ENCODE assay signal across 17 cellular contexts in the genomic region with DNA sequence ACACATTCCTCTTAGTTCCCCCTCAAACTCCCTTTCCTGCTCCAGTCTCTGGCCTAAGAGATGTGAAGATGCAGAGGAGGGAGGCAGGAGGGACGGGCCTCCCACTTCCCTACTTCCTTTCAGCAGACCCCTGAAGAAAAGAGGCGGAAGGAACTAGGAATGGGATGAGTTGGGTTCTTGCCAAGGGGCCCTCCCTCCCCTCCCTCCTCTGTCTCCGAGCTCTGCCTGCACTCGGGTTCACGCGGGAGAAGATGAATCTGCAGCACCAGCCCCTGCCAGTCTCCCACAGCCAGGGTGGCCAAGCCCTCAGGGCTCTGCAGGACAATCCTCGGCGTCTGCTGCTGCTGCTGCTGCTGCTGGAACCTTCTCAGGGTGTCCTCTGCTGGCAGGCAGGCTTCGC. TPM values are rescaled to one million over a fixed set of nuclear protein-coding genes. Genes with fewer than 3 reads are reported as not detected.
DNase-seq lines count a peak whose midpoint lies in the region; ATAC-seq, FAIRE-seq and TF ChIP-seq lines count a peak whose summit lies in the region.
"Had no signal": no experiment of that assay in that cellular context is flagged by ENCODE, and none has a peak within 500 bp of the region (broad histone marks: within the 10 kb centered on the region; RNA-seq: fewer than 3 reads in every experiment).

No MANE protein-coding gene starts in this region.

- no peaks in the 10 kb centered on the region for H3K9me3 ChIP-seq in HepG2 (ENCODE audit: low read length)
- no peaks in the 10 kb centered on the region for H3K9me3 ChIP-seq in right lobe of liver
- no peaks in the 10 kb centered on the region for H3K9me3 ChIP-seq in ectodermal cell (ENCODE audit: control insufficient read depth, low read length)
- H3K9me3 ChIP-seq: Caco-2 had no signal

- intact Hi-C loops in HepG2 (cut with micrococcal nuclease; ENCODE audit: unreplicated experiment) (loop anchor here (2.0 kb wide), 2 partner anchors 169 to 177 kb away; no protein-coding TSS in a partner anchor), right lobe of liver (cut with DNase I) (loop anchor here in 1 of 2 donors (5.0 to 10.0 kb wide), 2 partner anchors 55 to 178 kb away; no protein-coding TSS in a partner anchor)

- no peak overlapping the region for H3K9ac ChIP-seq in HepG2 (ENCODE audit: insufficient read depth, low read depth, low read length)

- H3K27ac ChIP-seq in HepG2 (ENCODE audit: extremely low read length, insufficient read depth, low read length) (no peak overlapping the region), right lobe of liver (no peak overlapping the region), ectodermal cell (ENCODE audit: insufficient read depth, low read depth, low read length, poor library complexity, severe bottlenecking) (peak overlapping the region; percentile 80)

- H3K27me3 ChIP-seq in HepG2 (ENCODE audit: control insufficient read depth in 1 of 2, insufficient read depth in 2 of 2, low read length in 2 of 2) (peaks cover 4 to 56% of the 10 kb centered on the region in 2 experiments), right lobe of liver (no peaks in the 10 kb centered on the region), ectodermal cell (ENCODE audit: control insufficient read depth, insufficient read depth, low read length, poor library complexity, severe bottlenecking) (no peaks in the 10 kb centered on the region)

- H3K4me2 ChIP-seq in HepG2 (ENCODE audit: low read depth, low read length): no peak overlapping the region

- BruUV-seq in HepG2 (replicated peaks; lab: Mats Ljungman, UMichigan): no TSS peak

- peaks cover 5% of the 10 kb centered on the region for H3K27me3 Mint-ChIP-seq in mesothelial cell of epicardium (ENCODE audit: low read depth)

- no peak overlapping the region for H2AFZ ChIP-seq in HepG2 (ENCODE audit: low read length)

- peaks cover 52% of the 10 kb centered on the region for H3K4me1 Mint-ChIP-seq in mesothelial cell of epicardium

- H3K27ac Mint-ChIP-seq in mesothelial cell of epicardium: peak overlapping the region; percentile 91

- no peak overlapping the region for H3K4me3 ChIP-seq in HepG2 (replicated peaks in 1 of 3; ENCODE audit: insufficient read depth in 1 of 3, low read depth in 2 of 3, low read length in 3 of 3)
- H3K4me3 ChIP-seq in right lobe of liver: no peak overlapping the region
- no peak overlapping the region for H3K4me3 ChIP-seq in ectodermal cell (ENCODE audit: insufficient read depth, low read depth, low read length)

- no peaks in the 10 kb centered on the region for H3K9me3 Mint-ChIP-seq in mesothelial cell of epicardium

- WGBS in HepG2 (ENCODE audit: low lambda C conversion rate): 24% methylated on average over 6 of the region's 9 CpGs
- WGBS in right lobe of liver (ENCODE audit: insufficient coverage, low coverage, low lambda C conversion rate, missing lambda C conversion rate): 27% methylated on average over 3 of the region's 9 CpGs
- WGBS in ectodermal cell, 2 experiments: 50 to 55% methylated on average over 7 to 9 of the region's 9 CpGs

- no peaks in the 10 kb centered on the region for H4K20me1 ChIP-seq in HepG2 (ENCODE audit: insufficient read depth, low read length)

- no peak for TF ChIP-seq POLR2A in HepG2 (IDR thresholded peaks at IDR 0.05; ENCODE audit: insufficient read depth in 1 of 2, low read depth in 2 of 2, low read length in 2 of 2)
- TF ChIP-seq POLR2A in right lobe of liver (IDR thresholded peaks at IDR 0.05): no peak

- DNase-seq in HepG2 (ENCODE audit: low spot score): no peak
- DNase-seq in right lobe of liver: no peak
- DNase-seq in mesothelial cell of epicardium (ENCODE audit: low spot score in 2 of 2, unreplicated experiment in 2 of 2): peak in 1 of 2 experiments; percentile 54
- no peak for DNase-seq in GM20000 (ENCODE audit: low spot score)
- DNase-seq in stimulated activated CD4-positive, alpha-beta T cell treated with anti-CD3 and anti-CD28 coated beads, Interleukin-4, amount 100 ng/mL, for 4 hours: no peak
- DNase-seq in frontal cortex (ENCODE audit: low spot score in 2 of 2): no peak
- DNase-seq: KG1, NCI-H1048, NCI-H2107, NCI-H82, SHP77 treated with DMSO at 0.1 percent for 48 hours had no signal

- H3K4me3 Mint-ChIP-seq in mesothelial cell of epicardium: peak overlapping the region; percentile 41

- H3K4me1 ChIP-seq in HepG2 (ENCODE audit: insufficient read depth, low read length): peaks cover 5% of the 10 kb centered on the region; the same call in 1 of the 2 replicates
- H3K4me1 ChIP-seq in right lobe of liver: no peaks in the 10 kb centered on the region
- peaks cover 50% of the 10 kb centered on the region for H3K4me1 ChIP-seq in ectodermal cell (ENCODE audit: control insufficient read depth, insufficient read depth, low read length)

- no peaks in the 10 kb centered on the region for H3K79me2 ChIP-seq in HepG2 (ENCODE audit: insufficient read depth, low read length)

- CTCF ChIA-PET in HepG2 (lab: Yijun Ruan, JAX; ENCODE audit: low intra/inter-chr PET ratio, low total read pairs): no interaction called here

- H3K36me3 ChIP-seq in HepG2 (replicated peaks in 1 of 2; ENCODE audit: control insufficient read depth in 1 of 2, insufficient read depth in 2 of 2, low read length in 2 of 2) (no peaks in the 10 kb centered on the region), right lobe of liver (no peaks in the 10 kb centered on the region), ectodermal cell (ENCODE audit: control insufficient read depth, insufficient read depth, low read length) (no peaks in the 10 kb centered on the region)

- ATAC-seq in HepG2 (peak; percentile 44), right lobe of liver (no peak), HG02852 (IDR thresholded peaks at IDR 0.05; ENCODE audit: unreplicated experiment) (no peak)

- in situ Hi-C loops in HepG2 (cut with HindIII; ENCODE audit: extremely low pct_ligation_motif_present, low pct_unique_long_range_greater_than_20kb): loop anchor here (5.0 to 10.0 kb wide), 2 partner anchors 48 to 165 kb away; no protein-coding TSS in a partner anchor

- TF ChIP-seq EP300 in HepG2 (IDR thresholded peaks at IDR 0.05; ENCODE audit: low read depth in 2 of 2, low read length in 2 of 2) (no peak), HepG2 (CRISPR knock-in tag; IDR thresholded peaks at IDR 0.05; ENCODE audit: borderline replicate concordance) (no peak)

- no peak for TF ChIP-seq RAD21 in HepG2 (CRISPR knock-in tag; IDR thresholded peaks at IDR 0.05)

- no peaks in the 10 kb centered on the region for H3K36me3 Mint-ChIP-seq in mesothelial cell of epicardium

- FAIRE-seq in HepG2 (lab: Jason Lieb, UNC): no peak
- no peak for FAIRE-seq in frontal cortex (lab: Jason Lieb, UNC)
- FAIRE-seq: RCC 7860 had no signal

- TF ChIP-seq CTCF in HepG2 (CRISPR knock-in tag; IDR thresholded peaks at IDR 0.05) (peak; percentile 16; the same call in 1 of the 2 replicates), right lobe of liver (IDR thresholded peaks at IDR 0.05) (no peak), mesothelial cell of epicardium (IDR thresholded peaks at IDR 0.05; ENCODE audit: unreplicated experiment) (no peak), GM20000 (IDR thresholded peaks at IDR 0.05; ENCODE audit: extremely low read depth, missing control alignments) (no peak)

- POLR2A ChIA-PET in HepG2 (lab: Yijun Ruan, JAX): no interaction called here

RNA-seq across cellular contexts. Expression of a gene that starts 24.3 kb away (rescaled TPM):
- total RNA-seq in HepG2 (2016; rRNA removed; fragmentation: Illumina TruSeq; extraction: Trizol) (not detected in 2 replicates), right lobe of liver (under 1 TPM; 0.09 to 0.31 (median 0.14) TPM), mesothelial cell of epicardium (20.4 to 23.1 TPM (median 22.2 TPM) in 3 replicates), frontal cortex (4.9 TPM)
- total RNA-seq in HepG2 (2016; cell fraction: cytosol; rRNA removed; fragmentation: Illumina TruSeq; extraction: Trizol; ENCODE audit: low read depth): not detected in 2 replicates
- not detected in 2 replicates for total RNA-seq in HepG2 (2016; cell fraction: insoluble cytoplasmic fraction; rRNA removed; fragmentation: Illumina TruSeq; extraction: Trizol)
- total RNA-seq in HepG2 (2016; cell fraction: membrane; rRNA removed; fragmentation: Illumina TruSeq; extraction: Trizol): not detected in 2 replicates
- not detected in 2 replicates for total RNA-seq in HepG2 (2016; cell fraction: nucleus; rRNA removed; fragmentation: Illumina TruSeq; extraction: Trizol)
- polyA plus RNA-seq in HepG2 (2011; rRNA removed): not detected in 2 replicates
- not detected in 2 replicates for polyA plus RNA-seq in HepG2 (2011; cell fraction: cytosol; rRNA removed)
- polyA plus RNA-seq in HepG2 (2011; cell fraction: nucleus; rRNA removed): not detected in 2 replicates
- not detected in 2 replicates for polyA plus RNA-seq in HepG2 (2012)
- polyA plus RNA-seq in HepG2 (2016; cell fraction: cytosol; fragmentation: Illumina TruSeq; extraction: Trizol; ENCODE audit: low read depth): not detected in 2 replicates
- not detected in 2 replicates for polyA plus RNA-seq in HepG2 (2016; cell fraction: insoluble cytoplasmic fraction; fragmentation: Illumina TruSeq; extraction: Trizol; ENCODE audit: low read depth)
- not detected in 2 replicates for polyA plus RNA-seq in HepG2 (2016; cell fraction: membrane; fragmentation: Illumina TruSeq; extraction: Trizol; ENCODE audit: low read depth)
- polyA plus RNA-seq in HepG2 (2016; cell fraction: nucleus; fragmentation: Illumina TruSeq; extraction: Trizol; ENCODE audit: insufficient read depth, low read depth): not detected in 2 replicates
- polyA minus RNA-seq in HepG2 (2011; rRNA and poly(A)+ RNA removed; ENCODE audit: low replicate concordance): not detected in 2 replicates
- not detected in 2 replicates for polyA minus RNA-seq in HepG2 (2011; cell fraction: cytosol; rRNA and poly(A)+ RNA removed)
- polyA minus RNA-seq in HepG2 (2011; cell fraction: nucleus; rRNA and poly(A)+ RNA removed): not detected in 2 replicates
- 44.3 TPM for polyA plus RNA-seq in ectodermal cell (2013, experiment 1 of 4)
- 55.2 TPM for polyA plus RNA-seq in ectodermal cell (2013, experiment 2 of 4)
- polyA plus RNA-seq in ectodermal cell (2013, experiment 3 of 4): 31.6 TPM
- polyA plus RNA-seq in ectodermal cell (2013, experiment 4 of 4): 38.2 TPM
- total RNA-seq: Caco-2, M059J, NCI-H460 had no signal

RNA-seq across cellular contexts. Expression of a gene that starts 28.8 kb away (rescaled TPM):
- total RNA-seq in HepG2 (2016; rRNA removed; fragmentation: Illumina TruSeq; extraction: Trizol): 14.0 and 14.2 TPM in 2 replicates
- 5.2 and 7.3 TPM in 2 replicates for total RNA-seq in HepG2 (2016; cell fraction: cytosol; rRNA removed; fragmentation: Illumina TruSeq; extraction: Trizol; ENCODE audit: low read depth)
- total RNA-seq in HepG2 (2016; cell fraction: insoluble cytoplasmic fraction; rRNA removed; fragmentation: Illumina TruSeq; extraction: Trizol): 14.1 and 16.1 TPM in 2 replicates
- total RNA-seq in HepG2 (2016; cell fraction: membrane; rRNA removed; fragmentation: Illumina TruSeq; extraction: Trizol): 11.0 and 12.9 TPM in 2 replicates
- total RNA-seq in HepG2 (2016; cell fraction: nucleus; rRNA removed; fragmentation: Illumina TruSeq; extraction: Trizol): 11.0 and 11.8 TPM in 2 replicates
- polyA plus RNA-seq in HepG2 (2011; rRNA removed): 10.0 and 11.8 TPM in 2 replicates
- 12.9 and 14.2 TPM in 2 replicates for polyA plus RNA-seq in HepG2 (2011; cell fraction: cytosol; rRNA removed)
- 12.0 TPM in 2 replicates for polyA plus RNA-seq in HepG2 (2011; cell fraction: nucleus; rRNA removed)
- polyA plus RNA-seq in HepG2 (2012): 8.4 and 10.1 TPM in 2 replicates
- 4.6 and 6.0 TPM in 2 replicates for polyA plus RNA-seq in HepG2 (2016; cell fraction: cytosol; fragmentation: Illumina TruSeq; extraction: Trizol; ENCODE audit: low read depth)
- polyA plus RNA-seq in HepG2 (2016; cell fraction: insoluble cytoplasmic fraction; fragmentation: Illumina TruSeq; extraction: Trizol; ENCODE audit: low read depth): 12.6 and 16.7 TPM in 2 replicates
- 7.0 and 10.1 TPM in 2 replicates for polyA plus RNA-seq in HepG2 (2016; cell fraction: membrane; fragmentation: Illumina TruSeq; extraction: Trizol; ENCODE audit: low read depth)
- 16.2 and 19.0 TPM in 2 replicates for polyA plus RNA-seq in HepG2 (2016; cell fraction: nucleus; fragmentation: Illumina TruSeq; extraction: Trizol; ENCODE audit: insufficient read depth, low read depth)
- 4.5 and 7.8 TPM in 2 replicates for polyA minus RNA-seq in HepG2 (2011; rRNA and poly(A)+ RNA removed; ENCODE audit: low replicate concordance)
- polyA minus RNA-seq in HepG2 (2011; cell fraction: cytosol; rRNA and poly(A)+ RNA removed): 2.6 and 3.8 TPM in 2 replicates
- 8.1 and 9.7 TPM in 2 replicates for polyA minus RNA-seq in HepG2 (2011; cell fraction: nucleus; rRNA and poly(A)+ RNA removed)
- 10 to 100 TPM in 4 of 6 experiments, 1 to 10 TPM in 2; 7.4 to 13.5 (median 10.5) TPM for total RNA-seq in right lobe of liver
- polyA plus RNA-seq in ectodermal cell (2013, experiment 1 of 4): 49.5 TPM
- polyA plus RNA-seq in ectodermal cell (2013, experiment 2 of 4): 53.5 TPM
- polyA plus RNA-seq in ectodermal cell (2013, experiment 3 of 4): 50.4 TPM
- 59.1 TPM for polyA plus RNA-seq in ectodermal cell (2013, experiment 4 of 4)
- total RNA-seq in mesothelial cell of epicardium: 23.1 to 23.9 TPM (median 23.7 TPM) in 3 replicates
- 18.8 TPM for total RNA-seq in frontal cortex
